In the genomic region with DNA sequence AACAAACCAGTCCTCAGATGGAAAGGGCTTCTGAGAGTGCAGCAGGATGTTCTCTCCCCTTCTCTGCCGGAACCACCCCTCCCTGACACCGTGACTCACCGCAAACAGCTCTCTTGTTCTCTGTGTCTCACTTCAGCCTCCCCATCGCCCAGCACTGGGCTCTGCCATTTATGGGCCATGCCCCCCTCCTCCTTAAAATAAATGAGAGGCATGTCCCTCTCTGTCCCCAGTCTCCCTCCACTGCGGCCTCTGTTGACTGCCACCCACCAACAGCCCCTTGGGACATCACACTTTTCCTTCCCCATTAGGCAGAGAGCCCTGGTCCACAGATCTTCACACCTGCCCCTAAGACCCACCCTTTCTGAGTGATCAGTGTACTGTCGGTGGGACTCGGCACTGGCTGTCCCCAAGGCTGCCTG, we compare ENCODE assay signal across 8 cellular contexts. TPM values are rescaled to one million over a fixed set of nuclear protein-coding genes. Genes with fewer than 3 reads are reported as not detected.
DNase-seq lines count a peak whose midpoint lies in the region; ATAC-seq and TF ChIP-seq lines count a peak whose summit lies in the region.

No MANE protein-coding gene starts in this region.

- H3K4me1 Mint-ChIP-seq in WTC11: peaks cover 65% of the 10 kb centered on the region
- H3K4me1 Mint-ChIP-seq in naive thymus-derived CD4-positive, alpha-beta T cell: peaks cover 49 to 61% (median 59%) of the 10 kb centered on the region in 7 donors
- H3K4me1 Mint-ChIP-seq in stimulated activated naive CD8-positive, alpha-beta T cell treated with anti-CD3 and anti-CD28 coated beads, Interleukin-15, amount 100 ng/mL, for 72 hours: peaks cover 59% of the 10 kb centered on the region

- H3K27ac ChIP-seq in coronary artery: peak overlapping the region; percentile 14 to 74
- H3K27ac ChIP-seq in naive thymus-derived CD4-positive, alpha-beta T cell (ENCODE audit: low read depth, low read length): peak overlapping the region; percentile 87

- peaks cover 41 to 54% of the 10 kb centered on the region in 2 donors for H3K4me1 ChIP-seq in naive thymus-derived CD4-positive, alpha-beta T cell (ENCODE audit: control insufficient read depth in 2 of 2, insufficient read depth in 2 of 2, low read length in 2 of 2)

- DNase-seq in activated gamma-delta T cell treated with Interleukin-2 at 50 U/mL for 16 hours (peak; percentile 78), activated gamma-delta T cell (lab: John Stamatoyannopoulos, UW) (no peak), WTC11 (ENCODE audit: low spot score) (peak; percentile 7), coronary artery (ENCODE audit: low spot score) (peak; percentile 72), NCI-H526 treated with DMSO at 0.1 percent for 48 hours (lab: John Stamatoyannopoulos, UW) (no peak)
- DNase-seq in naive thymus-derived CD4-positive, alpha-beta T cell: peak in 8 of 9 donors; percentile 56 to 83 (median 68)
- peak; percentile 61 to 70 for DNase-seq in stimulated activated naive CD8-positive, alpha-beta T cell treated with anti-CD3 and anti-CD28 coated beads, Interleukin-15, amount 100 ng/mL, for 72 hours

- no peak overlapping the region for H3K4me3 ChIP-seq in coronary artery
- peak overlapping the region; percentile 45 for H3K4me3 ChIP-seq in naive thymus-derived CD4-positive, alpha-beta T cell (ENCODE audit: low read length)

- POLR2A ChIA-PET in WTC11 (lab: Charles Lee): no interaction called here
- POLR2A ChIA-PET in naive thymus-derived CD4-positive, alpha-beta T cell (lab: Charles Lee): interaction anchor here (1.0 to 2.6 kb wide), 4 partner anchors 9 to 85 kb away, joined by 3 to 16 read pairs (median 8); a partner anchor contains a TSS

- CTCF ChIA-PET in WTC11 (lab: Charles Lee): interaction anchor here (0.6 to 2.8 kb wide), 2 partner anchors 10 to 25 kb away, joined by 3 to 8 read pairs; no protein-coding TSS in a partner anchor
- CTCF ChIA-PET in naive thymus-derived CD4-positive, alpha-beta T cell (lab: Charles Lee): interaction anchor here (1.0 kb wide), 1 partner anchor 12 kb away, joined by 3 read pairs; a partner anchor contains a TSS

- TF ChIP-seq CTCF in WTC11 (IDR thresholded peaks at IDR 0.05): no peak
- TF ChIP-seq CTCF in coronary artery (IDR thresholded peaks at IDR 0.05): no peak

- peaks cover 24% of the 10 kb centered on the region for H3K27me3 Mint-ChIP-seq in WTC11 (ENCODE audit: low read depth)
- H3K27me3 Mint-ChIP-seq in naive thymus-derived CD4-positive, alpha-beta T cell: no peaks in the 10 kb centered on the region
- no peaks in the 10 kb centered on the region for H3K27me3 Mint-ChIP-seq in stimulated activated naive CD8-positive, alpha-beta T cell treated with anti-CD3 and anti-CD28 coated beads, Interleukin-15, amount 100 ng/mL, for 72 hours

- H3K36me3 ChIP-seq in naive thymus-derived CD4-positive, alpha-beta T cell (ENCODE audit: control insufficient read depth in 2 of 3, insufficient read depth in 3 of 3, low read length in 3 of 3): no peaks in the 10 kb centered on the region

- no peaks in the 10 kb centered on the region for H3K9me3 ChIP-seq in naive thymus-derived CD4-positive, alpha-beta T cell (ENCODE audit: control insufficient read depth in 2 of 3, low read length in 3 of 3)

- intact Hi-C loops in naive thymus-derived CD4-positive, alpha-beta T cell (cut with micrococcal nuclease): loop anchor here (1.0 to 10.0 kb wide), 4 partner anchors 11 to 1095 kb away; a partner anchor contains a TSS

- peak overlapping the region; percentile 71 for H3K4me3 Mint-ChIP-seq in WTC11
- H3K4me3 Mint-ChIP-seq in naive thymus-derived CD4-positive, alpha-beta T cell: peak overlapping the region; percentile 61 to 88 (median 83)
- peak overlapping the region; percentile 75 to 80 for H3K4me3 Mint-ChIP-seq in stimulated activated naive CD8-positive, alpha-beta T cell treated with anti-CD3 and anti-CD28 coated beads, Interleukin-15, amount 100 ng/mL, for 72 hours

- H3K9me3 Mint-ChIP-seq in WTC11: no peaks in the 10 kb centered on the region
- no peaks in the 10 kb centered on the region for H3K9me3 Mint-ChIP-seq in naive thymus-derived CD4-positive, alpha-beta T cell
- no peaks in the 10 kb centered on the region for H3K9me3 Mint-ChIP-seq in stimulated activated naive CD8-positive, alpha-beta T cell treated with anti-CD3 and anti-CD28 coated beads, Interleukin-15, amount 100 ng/mL, for 72 hours

- no peak overlapping the region for H3K27ac Mint-ChIP-seq in WTC11
- peak overlapping the region; percentile 85 to 99 (median 96) for H3K27ac Mint-ChIP-seq in naive thymus-derived CD4-positive, alpha-beta T cell
- peak overlapping the region; percentile 94 for H3K27ac Mint-ChIP-seq in stimulated activated naive CD8-positive, alpha-beta T cell treated with anti-CD3 and anti-CD28 coated beads, Interleukin-15, amount 100 ng/mL, for 72 hours

- H3K27me3 ChIP-seq in naive thymus-derived CD4-positive, alpha-beta T cell (ENCODE audit: control insufficient read depth in 2 of 2, insufficient read depth in 2 of 2, low read length in 2 of 2): no peaks in the 10 kb centered on the region

- H3K36me3 Mint-ChIP-seq in WTC11: no peaks in the 10 kb centered on the region
- H3K36me3 Mint-ChIP-seq in naive thymus-derived CD4-positive, alpha-beta T cell: peaks cover 0 to 4% (median 3%) of the 10 kb centered on the region in 5 donors

- ATAC-seq in HG03439 (IDR thresholded peaks at IDR 0.05; ENCODE audit: unreplicated experiment) (peak; percentile 49), WTC11 (no peak)
- peak; percentile 91 for ATAC-seq in naive thymus-derived CD4-positive, alpha-beta T cell
- peak; percentile 91 for ATAC-seq in stimulated activated naive CD8-positive, alpha-beta T cell treated with anti-CD3 and anti-CD28 coated beads, Interleukin-15, amount 100 ng/mL, for 72 hours

TF ChIP-seq in WTC11, 78 proteins besides CTCF, POLR2A, EP300 and RAD21 (continues in another document):
- TF ChIP-seq, protein P1, sequence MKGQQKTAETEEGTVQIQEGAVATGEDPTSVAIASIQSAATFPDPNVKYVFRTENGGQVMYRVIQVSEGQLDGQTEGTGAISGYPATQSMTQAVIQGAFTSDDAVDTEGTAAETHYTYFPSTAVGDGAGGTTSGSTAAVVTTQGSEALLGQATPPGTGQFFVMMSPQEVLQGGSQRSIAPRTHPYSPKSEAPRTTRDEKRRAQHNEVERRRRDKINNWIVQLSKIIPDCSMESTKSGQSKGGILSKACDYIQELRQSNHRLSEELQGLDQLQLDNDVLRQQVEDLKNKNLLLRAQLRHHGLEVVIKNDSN (CRISPR knock-in tag; IDR thresholded peaks at IDR 0.05): no peak
- TF ChIP-seq FOXJ3 (CRISPR knock-in tag; IDR thresholded peaks at IDR 0.05; ENCODE audit: borderline replicate concordance): no peak
- TF ChIP-seq, protein P2, sequence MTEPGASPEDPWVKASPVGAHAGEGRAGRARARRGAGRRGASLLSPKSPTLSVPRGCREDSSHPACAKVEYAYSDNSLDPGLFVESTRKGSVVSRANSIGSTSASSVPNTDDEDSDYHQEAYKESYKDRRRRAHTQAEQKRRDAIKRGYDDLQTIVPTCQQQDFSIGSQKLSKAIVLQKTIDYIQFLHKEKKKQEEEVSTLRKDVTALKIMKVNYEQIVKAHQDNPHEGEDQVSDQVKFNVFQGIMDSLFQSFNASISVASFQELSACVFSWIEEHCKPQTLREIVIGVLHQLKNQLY (CRISPR knock-in tag; IDR thresholded peaks at IDR 0.05): no peak
- TF ChIP-seq, protein P3, sequence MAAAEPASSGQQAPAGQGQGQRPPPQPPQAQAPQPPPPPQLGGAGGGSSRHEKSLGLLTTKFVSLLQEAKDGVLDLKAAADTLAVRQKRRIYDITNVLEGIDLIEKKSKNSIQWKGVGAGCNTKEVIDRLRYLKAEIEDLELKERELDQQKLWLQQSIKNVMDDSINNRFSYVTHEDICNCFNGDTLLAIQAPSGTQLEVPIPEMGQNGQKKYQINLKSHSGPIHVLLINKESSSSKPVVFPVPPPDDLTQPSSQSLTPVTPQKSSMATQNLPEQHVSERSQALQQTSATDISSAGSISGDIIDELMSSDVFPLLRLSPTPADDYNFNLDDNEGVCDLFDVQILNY (CRISPR knock-in tag; IDR thresholded peaks at IDR 0.05): no peak
- TF ChIP-seq, protein P4, sequence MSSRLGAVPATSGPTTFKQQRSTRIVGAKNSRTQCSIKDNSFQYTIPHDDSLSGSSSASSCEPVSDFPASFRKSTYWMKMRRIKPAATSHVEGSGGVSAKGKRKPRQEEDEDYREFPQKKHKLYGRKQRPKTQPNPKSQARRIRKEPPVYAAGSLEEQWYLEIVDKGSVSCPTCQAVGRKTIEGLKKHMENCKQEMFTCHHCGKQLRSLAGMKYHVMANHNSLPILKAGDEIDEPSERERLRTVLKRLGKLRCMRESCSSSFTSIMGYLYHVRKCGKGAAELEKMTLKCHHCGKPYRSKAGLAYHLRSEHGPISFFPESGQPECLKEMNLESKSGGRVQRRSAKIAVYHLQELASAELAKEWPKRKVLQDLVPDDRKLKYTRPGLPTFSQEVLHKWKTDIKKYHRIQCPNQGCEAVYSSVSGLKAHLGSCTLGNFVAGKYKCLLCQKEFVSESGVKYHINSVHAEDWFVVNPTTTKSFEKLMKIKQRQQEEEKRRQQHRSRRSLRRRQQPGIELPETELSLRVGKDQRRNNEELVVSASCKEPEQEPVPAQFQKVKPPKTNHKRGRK (CRISPR knock-in tag; IDR thresholded peaks at IDR 0.05; ENCODE audit: borderline replicate concordance): no peak
- TF ChIP-seq, protein P5, sequence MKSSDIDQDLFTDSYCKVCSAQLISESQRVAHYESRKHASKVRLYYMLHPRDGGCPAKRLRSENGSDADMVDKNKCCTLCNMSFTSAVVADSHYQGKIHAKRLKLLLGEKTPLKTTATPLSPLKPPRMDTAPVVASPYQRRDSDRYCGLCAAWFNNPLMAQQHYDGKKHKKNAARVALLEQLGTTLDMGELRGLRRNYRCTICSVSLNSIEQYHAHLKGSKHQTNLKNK (CRISPR knock-in tag; IDR thresholded peaks at IDR 0.05): no peak

RNA-seq across cellular contexts. Expression of a gene that starts 6.3 kb away (rescaled TPM):
- 5.2 to 7.1 TPM (median 6.8 TPM) in 3 replicates for total RNA-seq in WTC11 (2021)
- total RNA-seq in naive thymus-derived CD4-positive, alpha-beta T cell: 10 to 100 TPM in 1 of 5 experiments, 1 to 10 TPM in 4; 3.5 to 12.7 (median 7.1) TPM
- polyA plus RNA-seq in naive thymus-derived CD4-positive, alpha-beta T cell: 1 to 10 TPM; 3.0 to 9.4 TPM

RNA-seq across cellular contexts. Expression of a gene that starts 12.3 kb away (rescaled TPM):
- 9.1 to 9.9 TPM (median 9.5 TPM) in 3 replicates for total RNA-seq in WTC11 (2021)
- total RNA-seq in naive thymus-derived CD4-positive, alpha-beta T cell: 10 to 100 TPM in 2 of 5 experiments, 1 to 10 TPM in 1, under 1 TPM in 2; 0.67 to 16.1 (median 2.7) TPM
- polyA plus RNA-seq in naive thymus-derived CD4-positive, alpha-beta T cell: 1 to 10 TPM in 1 of 2 donors, under 1 TPM in 1; 0.43 to 1.3 TPM

RNA-seq across cellular contexts. Expression of a gene that starts 43.8 kb away (rescaled TPM):
- total RNA-seq in WTC11 (2021): 21.8 to 25.0 TPM (median 21.9 TPM) in 3 replicates
- 1 to 10 TPM; 2.2 to 4.0 (median 2.9) TPM for total RNA-seq in naive thymus-derived CD4-positive, alpha-beta T cell
- polyA plus RNA-seq in naive thymus-derived CD4-positive, alpha-beta T cell: 1 to 10 TPM; 1.6 to 4.6 TPM

Comparison
In these comparisons a context has a peak if more than half of its experiments do, and no peak if none do; other contexts are left out.
1. DNase-seq: peak in activated gamma-delta T cell treated with Interleukin-2 at 50 U/mL for 16 hours (single experiment), WTC11 (single experiment), coronary artery (single experiment), naive thymus-derived CD4-positive, alpha-beta T cell (8 of 9) and stimulated activated naive CD8-positive, alpha-beta T cell treated with anti-CD3 and anti-CD28 coated beads, Interleukin-15, amount 100 ng/mL, for 72 hours (2 of 2); none in activated gamma-delta T cell (single experiment) and NCI-H526 treated with DMSO at 0.1 percent for 48 hours (single experiment).
2. Peak in every context shown above with its lines, with median percentiles within 50 percentile points of each other: H3K4me3 Mint-ChIP-seq.